In the genomic region with DNA sequence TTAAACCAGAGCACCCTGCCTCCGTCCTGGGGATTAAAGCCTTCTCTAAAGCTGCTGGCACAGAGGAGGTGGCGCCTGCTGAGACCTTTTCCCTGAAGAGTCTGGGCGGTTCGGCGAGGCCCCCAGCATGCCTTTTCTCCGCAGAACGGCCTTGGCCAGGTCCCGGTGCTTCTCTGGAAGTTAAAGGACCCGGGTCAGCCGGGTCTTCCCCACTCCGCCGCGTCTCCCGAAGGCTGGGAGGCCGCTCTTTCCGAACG, we compare ENCODE assay signal across 7 cellular contexts. TPM values are rescaled to one million over a fixed set of nuclear protein-coding genes. Genes with fewer than 3 reads are reported as not detected.
DNase-seq lines count a peak whose midpoint lies in the region; ATAC-seq and TF ChIP-seq lines count a peak whose summit lies in the region.

No MANE protein-coding gene starts in this region.

- CTCF ChIA-PET in activated B cell treated with CpG ODN at 0.5 μM for 24 hours (lab: Charles Lee): interaction anchor here (0.6 to 1.7 kb wide), 8 partner anchors 8 to 272 kb away, joined by 3 to 8 read pairs (median 3); a partner anchor contains a TSS

- H3K4me1 Mint-ChIP-seq in activated B cell treated with CpG ODN at 0.5 μM for 24 hours (peaks cover 45% of the 10 kb centered on the region), natural killer cell (peaks cover 20 to 35% of the 10 kb centered on the region in 2 donors)

- POLR2A ChIA-PET in activated B cell treated with CpG ODN at 0.5 μM for 24 hours (lab: Charles Lee): interaction anchor here (0.6 to 3.1 kb wide), 19 partner anchors 10 to 290 kb away, joined by 3 to 17 read pairs (median 6); a partner anchor contains a TSS

- H3K9me3 Mint-ChIP-seq in activated B cell treated with CpG ODN at 0.5 μM for 24 hours (no peaks in the 10 kb centered on the region), natural killer cell (no peaks in the 10 kb centered on the region)

- H3K27ac Mint-ChIP-seq in activated B cell treated with CpG ODN at 0.5 μM for 24 hours: peak overlapping the region; percentile 44
- peak overlapping the region; percentile 93 to 96 for H3K27ac Mint-ChIP-seq in natural killer cell

- DNase-seq in activated B cell treated with CpG ODN at 0.5 μM for 24 hours (no peak), erythroblast (lab: John Stamatoyannopoulos, UW) (peak; percentile 56 to 62), natural killer cell (no peak), SK-N-DZ (ENCODE audit: low spot score) (no peak), pons (ENCODE audit: low spot score) (no peak)

- intact Hi-C loops in activated B cell treated with CpG ODN at 0.5 μM for 24 hours (cut with micrococcal nuclease): loop anchor here (1.0 to 2.0 kb wide), 4 partner anchors 15 to 63 kb away; a partner anchor contains a TSS
- intact Hi-C loops in natural killer cell (cut with micrococcal nuclease): loop anchor here (2.0 to 5.0 kb wide), 3 partner anchors 15 to 64 kb away; a partner anchor contains a TSS

- ATAC-seq in GM19035 (IDR thresholded peaks at IDR 0.05; ENCODE audit: unreplicated experiment): peak; percentile 20
- ATAC-seq in HG03039 (IDR thresholded peaks at IDR 0.05; ENCODE audit: unreplicated experiment): peak; percentile 2
- peak; percentile 16 for ATAC-seq in activated B cell treated with CpG ODN at 0.5 μM for 24 hours (ENCODE audit: low read depth)
- peak; percentile 10 to 39 (median 24) for ATAC-seq in natural killer cell

- H3K36me3 Mint-ChIP-seq in activated B cell treated with CpG ODN at 0.5 μM for 24 hours (ENCODE audit: low read depth) (peaks cover 36% of the 10 kb centered on the region), natural killer cell (no peaks in the 10 kb centered on the region)

- no peak for TF ChIP-seq POLR2A in erythroblast (IDR thresholded peaks at IDR 0.05; ENCODE audit: low read length)

- peak overlapping the region; percentile 98 for H3K4me3 Mint-ChIP-seq in activated B cell treated with CpG ODN at 0.5 μM for 24 hours
- peak overlapping the region; percentile 98 for H3K4me3 Mint-ChIP-seq in natural killer cell

- TF ChIP-seq CTCF in activated B cell treated with CpG ODN at 0.5 μM for 24 hours (IDR thresholded peaks at IDR 0.05): no peak
- no peak for TF ChIP-seq CTCF in natural killer cell (IDR thresholded peaks at IDR 0.05)

- H3K27me3 Mint-ChIP-seq in activated B cell treated with CpG ODN at 0.5 μM for 24 hours: no peaks in the 10 kb centered on the region
- H3K27me3 Mint-ChIP-seq in natural killer cell (ENCODE audit: low read depth in 2 of 2): no peaks in the 10 kb centered on the region

RNA-seq across cellular contexts. Expression of a gene that starts 0.5 kb away (rescaled TPM):
- 76.0 and 90.4 TPM in 2 replicates for total RNA-seq in activated B cell treated with CpG ODN at 0.5 μM for 24 hours
- total RNA-seq in natural killer cell: 100 to 1,000 TPM in 1 of 3 donors, 10 to 100 TPM in 2; 63.5 to 107 (median 69.0) TPM
- polyA plus RNA-seq in SK-N-DZ (2014; cell fraction: cytosol; rRNA removed): 103 TPM in 2 replicates
- 264 and 306 TPM in 2 replicates for polyA plus RNA-seq in SK-N-DZ (2014; cell fraction: nucleus; rRNA removed)

RNA-seq across cellular contexts. Expression of a gene that starts 16.3 kb away (rescaled TPM):
- total RNA-seq in activated B cell treated with CpG ODN at 0.5 μM for 24 hours (33.1 and 40.2 TPM in 2 replicates), natural killer cell (10 to 100 TPM; 15.7 to 20.4 (median 18.8) TPM)
- polyA plus RNA-seq in SK-N-DZ (2014; cell fraction: cytosol; rRNA removed): 70.1 and 107 TPM in 2 replicates
- 79.2 and 96.6 TPM in 2 replicates for polyA plus RNA-seq in SK-N-DZ (2014; cell fraction: nucleus; rRNA removed)

RNA-seq across cellular contexts. Expression of a gene that starts 31.8 kb away (rescaled TPM):
- total RNA-seq in activated B cell treated with CpG ODN at 0.5 μM for 24 hours (150 and 159 TPM in 2 replicates), natural killer cell (10 to 100 TPM; 69.7 to 90.0 (median 76.9) TPM)
- polyA plus RNA-seq in SK-N-DZ (2014; cell fraction: cytosol; rRNA removed): 284 and 377 TPM in 2 replicates
- polyA plus RNA-seq in SK-N-DZ (2014; cell fraction: nucleus; rRNA removed): 228 and 275 TPM in 2 replicates

RNA-seq across cellular contexts. Expression of a gene that starts 33.0 kb away (rescaled TPM):
- total RNA-seq in activated B cell treated with CpG ODN at 0.5 μM for 24 hours: 112 and 129 TPM in 2 replicates
- total RNA-seq in natural killer cell: 100 to 1,000 TPM in 1 of 3 donors, 10 to 100 TPM in 2; 78.8 to 101 (median 92.8) TPM
- polyA plus RNA-seq in SK-N-DZ (2014; cell fraction: cytosol; rRNA removed): 35.8 and 40.7 TPM in 2 replicates
- polyA plus RNA-seq in SK-N-DZ (2014; cell fraction: nucleus; rRNA removed): 17.2 and 33.3 TPM in 2 replicates

RNA-seq across cellular contexts. Expression of a gene that starts 50.5 kb away (rescaled TPM):
- 4.0 and 4.3 TPM in 2 replicates for total RNA-seq in activated B cell treated with CpG ODN at 0.5 μM for 24 hours
- under 1 TPM; 0.21 to 0.84 (median 0.50) TPM for total RNA-seq in natural killer cell
- 13.3 and 13.8 TPM in 2 replicates for polyA plus RNA-seq in SK-N-DZ (2014; cell fraction: cytosol; rRNA removed)
- 6.0 and 7.1 TPM in 2 replicates for polyA plus RNA-seq in SK-N-DZ (2014; cell fraction: nucleus; rRNA removed)

Comparison
In these comparisons a context has a peak if more than half of its experiments do, and no peak if none do; other contexts are left out.
1. DNase-seq: peak in erythroblast (2 of 2); none in activated B cell treated with CpG ODN at 0.5 μM for 24 hours (single experiment), natural killer cell (single experiment), SK-N-DZ (single experiment) and pons (single experiment).
2. Peak in every context shown above with its lines, with median percentiles within 50 percentile points of each other: ATAC-seq.